Comparison of ENCODE assay signal across 21 cellular contexts in the genomic region with DNA sequence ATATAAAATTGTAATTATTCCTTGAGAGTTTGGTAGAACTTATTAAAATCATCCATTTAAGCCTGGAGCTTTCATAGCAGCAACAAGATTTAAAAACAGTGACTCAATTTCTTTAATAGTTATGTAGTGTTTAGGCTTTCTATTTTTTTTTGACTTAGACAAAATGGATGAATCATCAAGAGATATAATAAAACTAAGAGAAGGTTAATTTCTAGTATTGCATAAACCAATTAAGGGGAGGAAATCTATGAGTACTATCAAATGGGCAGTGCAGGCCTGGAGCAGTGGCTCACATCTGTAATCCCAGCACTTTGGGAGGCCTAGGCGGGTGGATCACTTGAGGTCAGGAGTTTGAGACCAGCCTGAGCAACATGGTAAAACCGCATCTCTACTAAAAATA.
DNase-seq lines count a peak whose midpoint lies in the region; TF ChIP-seq lines count a peak whose summit lies in the region.
"Had no signal": no experiment of that assay in that cellular context is flagged by ENCODE, and none has a peak within 500 bp of the region (broad histone marks: within the 10 kb centered on the region; RNA-seq: fewer than 3 reads in every experiment).

No MANE protein-coding gene starts in this region.

- H3K27me3 ChIP-seq in ACC112 (ENCODE audit: insufficient read depth, low read length) (no peaks in the 10 kb centered on the region), mammary epithelial cell (ENCODE audit: insufficient read depth, low read length) (no peaks in the 10 kb centered on the region), A673 (replicated peaks; ENCODE audit: insufficient read depth, low read depth, low read length, poor library complexity) (peaks cover 4% of the 10 kb centered on the region)
- H3K27me3 ChIP-seq: ovary, sigmoid colon had no signal

- dilution Hi-C loops in mammary epithelial cell (cut with HindIII; ENCODE audit: low sequenced_read_pairs), result no loop called here

- POLR2A ChIA-PET in A673 (lab: Charles Lee; ENCODE audit: low non-redundant PET), result no interaction called here

- intact Hi-C loops in mammary epithelial cell (cut with micrococcal nuclease) (loop anchor here (5.0 kb wide), 1 partner anchor 49 kb away; no protein-coding TSS in a partner anchor), A673 (cut with micrococcal nuclease; ENCODE audit: unreplicated experiment) (no loop called here)

- TF ChIP-seq CTCF in mammary epithelial cell (conservative IDR thresholded peaks at IDR 0.05 in 1 of 2, IDR thresholded peaks at IDR 0.05 in 1 of 2; ENCODE audit: extremely low read depth in 1 of 2, insufficient read depth in 1 of 2, low read depth in 1 of 2, low read length in 2 of 2), result no peak
- no peak for TF ChIP-seq CTCF in A673 (conservative IDR thresholded peaks at IDR 0.05; ENCODE audit: low read depth, low read length)

- in situ Hi-C loops in mammary epithelial cell (cut with MboI; ENCODE audit: low sequenced_read_pairs in 2 of 2), result no loop called here

- CTCF ChIA-PET in mammary epithelial cell (lab: Charles Lee; ENCODE audit: low non-redundant PET) (no interaction called here), A673 (lab: Charles Lee) (no interaction called here)

- H4K20me1 ChIP-seq in mammary epithelial cell (ENCODE audit: insufficient read depth, low read length), result no peaks in the 10 kb centered on the region

- H3K9me3 ChIP-seq in mammary epithelial cell (replicated peaks; ENCODE audit: insufficient read depth, low read length), result no peaks in the 10 kb centered on the region
- H3K9me3 ChIP-seq in A673 (ENCODE audit: low read depth, low read length, poor library complexity, severe bottlenecking), result no peaks in the 10 kb centered on the region
- H3K9me3 ChIP-seq: ovary, sigmoid colon had no signal

- H2AFZ ChIP-seq in ACC112 (ENCODE audit: low read length, unreplicated experiment) (no peak overlapping the region), mammary epithelial cell (ENCODE audit: low read depth, low read length) (no peak overlapping the region)

- H3K4me3 ChIP-seq in ACC112 (ENCODE audit: low read depth, low read length) (no peak overlapping the region), mammary epithelial cell (replicated peaks in 1 of 3; ENCODE audit: insufficient read depth in 1 of 3, low read depth in 2 of 3, low read length in 3 of 3) (no peak overlapping the region), A673 (ENCODE audit: low read depth, low read length, poor library complexity, severe bottlenecking) (no peak overlapping the region)
- H3K4me3 ChIP-seq: lung, ovary, sigmoid colon, SK-N-MC had no signal

- DNase-seq in LHCN-M2 (ENCODE audit: low read depth) (peak; percentile 51), mammary epithelial cell (peak; percentile 57), iris pigment epithelial cell (ENCODE audit: low read depth) (peak; percentile 54), A673 (ENCODE audit: low spot score) (no peak), NCI-H2227 (lab: John Stamatoyannopoulos, UW; ENCODE audit: unreplicated experiment) (no peak), RKO (ENCODE audit: low spot score) (no peak)
- no peak for DNase-seq in activated CD4-positive, alpha-beta T cell treated with anti-CD3 and anti-CD28 coated beads for 1 hour
- DNase-seq: activated CD4-positive, CD25-positive, alpha-beta regulatory T cell treated with anti-CD3 and anti-CD28 coated beads, Interleukin-2, amount 50 U/mL, for 72 hours; effector CD4-positive, alpha-beta T cell; GF-D8; MV-4-11; NCI-H187; NCI-H345; ovary; sigmoid colon; stimulated activated CD4-positive, alpha-beta T cell treated with anti-CD3 and anti-CD28 coated beads, Interleukin-2, amount 100 ng/mL, for 24 hours; stimulated activated naive CD8-positive, alpha-beta T cell treated with anti-CD3 and anti-CD28 coated beads, Interleukin-15, Interleukin-2, amounts not matched to agents 100 U/mL and 50 U/mL, for 24 hours had no signal

- no TSS peak for BruUV-seq in mammary epithelial cell (replicated peaks; lab: Mats Ljungman, UMichigan)
- no TSS peak for BruUV-seq in A673 (replicated peaks; lab: Mats Ljungman, UMichigan)

- H3K4me1 ChIP-seq in ACC112 (ENCODE audit: control insufficient read depth, insufficient read depth, low read length, unreplicated experiment) (peaks cover 60% of the 10 kb centered on the region), mammary epithelial cell (ENCODE audit: insufficient read depth, low read length) (peaks cover 18% of the 10 kb centered on the region), A673 (ENCODE audit: insufficient read depth, low read length, poor library complexity, severe bottlenecking) (no peaks in the 10 kb centered on the region)
- H3K4me1 ChIP-seq: sigmoid colon had no signal

- H3K27ac ChIP-seq in ACC112 (ENCODE audit: low read depth, low read length) (peak overlapping the region; percentile 93), mammary epithelial cell (ENCODE audit: insufficient read depth, low read depth, low read length) (peak overlapping the region; percentile 49), A673 (ENCODE audit: low read depth, low read length, poor library complexity, severe bottlenecking) (no peak overlapping the region)
- H3K27ac ChIP-seq: HL-60, ovary, SK-N-MC had no signal

- H3K4me2 ChIP-seq in mammary epithelial cell (ENCODE audit: insufficient read depth, low read depth, low read length), result no peak overlapping the region

- 80% methylated on average over 1 of the region's 2 CpGs for WGBS in mammary epithelial cell (ENCODE audit: low coverage, missing lambda C conversion rate)

- H3K9ac ChIP-seq in mammary epithelial cell (ENCODE audit: insufficient read depth, low read length), result no peak overlapping the region

- H3K36me3 ChIP-seq in ACC112 (ENCODE audit: insufficient read depth, low read length) (peaks cover 8% of the 10 kb centered on the region; the same call in 1 of the 2 replicates), mammary epithelial cell (ENCODE audit: insufficient read depth, low read length) (no peaks in the 10 kb centered on the region), A673 (ENCODE audit: insufficient read depth, low read length, poor library complexity, severe bottlenecking) (no peaks in the 10 kb centered on the region)
- H3K36me3 ChIP-seq: ovary, sigmoid colon had no signal

- no peaks in the 10 kb centered on the region for H3K79me2 ChIP-seq in ACC112 (ENCODE audit: control insufficient read depth, insufficient read depth, low read length, unreplicated experiment)
- H3K79me2 ChIP-seq in mammary epithelial cell (ENCODE audit: insufficient read depth, low read length), result no peaks in the 10 kb centered on the region

Comparison
In these comparisons a context has a peak if more than half of its experiments do, and no peak if none do; other contexts are left out.
1. DNase-seq: peak in LHCN-M2 (single experiment), mammary epithelial cell (single experiment) and iris pigment epithelial cell (single experiment); none in A673 (single experiment), NCI-H2227 (single experiment), activated CD4-positive, alpha-beta T cell treated with anti-CD3 and anti-CD28 coated beads for 1 hour (single experiment) and RKO (single experiment).